In the genomic region with DNA sequence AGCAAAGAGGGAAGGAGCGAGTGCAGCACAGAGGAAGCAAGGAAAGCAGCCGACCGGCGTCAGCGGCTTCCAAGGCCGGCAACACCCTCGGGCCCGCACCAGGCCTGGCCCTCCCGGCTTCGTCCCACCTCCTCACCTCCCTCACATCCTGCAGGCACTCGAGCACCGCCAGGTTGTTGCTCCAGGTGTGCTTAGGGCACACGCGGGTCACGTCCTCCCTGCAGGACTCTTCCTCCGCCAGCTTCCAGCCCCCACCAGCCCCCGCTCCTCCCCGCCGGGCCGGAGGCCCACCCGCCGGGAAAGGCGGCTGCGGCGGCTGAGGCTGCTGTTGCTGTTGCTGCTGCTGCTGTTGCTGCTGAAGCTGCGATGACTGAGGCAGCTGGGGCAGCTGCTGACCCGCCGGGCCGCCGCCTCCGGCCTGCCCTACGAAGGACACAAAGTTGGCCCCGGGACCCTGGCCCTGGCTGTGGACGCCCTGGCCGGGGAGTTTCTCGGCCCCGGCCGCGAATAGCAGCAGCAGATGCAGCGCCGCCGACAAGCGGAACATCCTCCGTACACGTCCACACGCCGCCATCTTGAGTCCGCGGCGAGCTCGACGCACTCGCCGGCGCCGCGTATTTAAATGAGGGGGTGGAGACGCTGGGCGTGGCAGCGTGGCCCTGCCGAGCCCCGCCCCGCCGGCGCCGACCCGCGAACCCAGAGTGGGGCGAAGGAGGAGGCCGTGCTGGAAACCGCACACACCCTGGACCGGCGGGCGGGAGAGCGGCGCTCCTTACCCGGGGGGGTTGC, we compare ENCODE assay signal across 8 cellular contexts. TPM values are rescaled to one million over a fixed set of nuclear protein-coding genes. Genes with fewer than 3 reads are reported as not detected.
DNase-seq lines count a peak whose midpoint lies in the region; ATAC-seq and TF ChIP-seq lines count a peak whose summit lies in the region.

A gene (minus strand): TSS at position 594 of the 789 bp plus-strand sequence. CDS start 20 bp downstream, at position 574.

- H3K9me3 ChIP-seq in HUES64 (ENCODE audit: insufficient read depth, low read depth, low read length) (no peaks in the 10 kb centered on the region), PC-9 (ENCODE audit: insufficient read depth, low read depth) (no peaks in the 10 kb centered on the region), esophagus (ENCODE audit: control insufficient read depth in 2 of 2, insufficient read depth in 1 of 2, low read depth in 1 of 2, low read length in 1 of 2) (no peaks in the 10 kb centered on the region), muscle layer of duodenum (ENCODE audit: control insufficient read depth in 1 of 2, low read length in 2 of 2) (no peaks in the 10 kb centered on the region)

- CTCF ChIA-PET in PC-9 (lab: Charles Lee): interaction anchor here (0.6 kb wide), 1 partner anchor 947 kb away, joined by 6 read pairs; no protein-coding TSS in a partner anchor

- peak within 1 kb of the TSS; percentile 99 for H2AFZ ChIP-seq in PC-9

- POLR2A ChIA-PET in PC-9 (lab: Charles Lee; ENCODE audit: unreplicated experiment): interaction anchor here (0.6 to 0.7 kb wide), 4 partner anchors 127 to 1571 kb away, joined by 3 to 8 read pairs (median 5); no protein-coding TSS in a partner anchor

- DNase-seq in DMS 273 treated with DMSO at 0.1 percent for 48 hours (lab: John Stamatoyannopoulos, UW) (peak; percentile 83), PC-9 (peak; percentile 74 to 86)
- DNase-seq in activated T-cell treated with anti-CD3 and anti-CD28 coated beads, Interleukin-2, amount 50 U/mL, for 4 hours: peak; percentile 86
- peak; percentile 75 for DNase-seq in stimulated activated CD8-positive, alpha-beta memory T cell treated with anti-CD3 and anti-CD28 coated beads, Interleukin-7, amount 100 ng/mL, for 24 hours (ENCODE audit: low read depth)

- peaks cover 60% of the 10 kb centered on the region for H3K4me1 Mint-ChIP-seq in activated T-cell treated with anti-CD3 and anti-CD28 coated beads, Interleukin-2, amount 50 U/mL, for 4 hours (ENCODE audit: low read depth)

- H3K27me3 ChIP-seq in HUES64 (ENCODE audit: insufficient read depth, low read length) (no peaks in the 10 kb centered on the region), PC-9 (ENCODE audit: insufficient read depth, low read depth) (no peaks in the 10 kb centered on the region), esophagus (ENCODE audit: control insufficient read depth in 1 of 2, insufficient read depth in 2 of 2, low read length in 2 of 2) (no peaks in the 10 kb centered on the region), muscle layer of duodenum (ENCODE audit: low read depth, low read length) (no peaks in the 10 kb centered on the region)

- intact Hi-C loops in PC-9 (cut with micrococcal nuclease; ENCODE audit: unreplicated experiment): loop anchor here (5.0 to 10.0 kb wide), 3 partner anchors 122 to 242 kb away; no protein-coding TSS in a partner anchor

- no peaks in the 10 kb centered on the region for H3K9me2 ChIP-seq in PC-9 (ENCODE audit: insufficient read depth)

- H3K4me1 ChIP-seq in HUES64 (ENCODE audit: insufficient read depth, low read length) (peaks cover 26% of the 10 kb centered on the region), PC-9 (replicated peaks; ENCODE audit: insufficient read depth) (peaks cover 33% of the 10 kb centered on the region), esophagus (ENCODE audit: control insufficient read depth in 2 of 2, insufficient read depth in 2 of 2, low read length in 1 of 2) (peaks cover 0 to 2% of the 10 kb centered on the region in 2 donors), muscle layer of duodenum (ENCODE audit: control insufficient read depth in 1 of 2, insufficient read depth in 2 of 2, low read length in 2 of 2) (peaks cover 22 to 23% of the 10 kb centered on the region in 2 donors)

- no peak for TF ChIP-seq CTCF in PC-9 (conservative IDR thresholded peaks at IDR 0.05)

- peak within 1 kb of the TSS; percentile 96 for H3K4me3 Mint-ChIP-seq in activated T-cell treated with anti-CD3 and anti-CD28 coated beads, Interleukin-2, amount 50 U/mL, for 4 hours

- peaks cover 51% of the 10 kb centered on the region for H3K79me2 ChIP-seq in PC-9 (ENCODE audit: low read depth)

- ATAC-seq in GM21515 (IDR thresholded peaks at IDR 0.05; ENCODE audit: unreplicated experiment): peak; percentile 95
- peak; percentile 93 to 95 for ATAC-seq in activated T-cell treated with anti-CD3 and anti-CD28 coated beads, Interleukin-2, amount 50 U/mL, for 4 hours

- under 1% methylated on average over 77 of the region's 77 CpGs for WGBS in HUES64
- WGBS in esophagus, 2 donors: 0% methylated on average over 70 to 76 of the region's 77 CpGs

- BruUV-seq in PC-9 (replicated peaks; lab: Mats Ljungman, UMichigan): no TSS peak

- H3K36me3 ChIP-seq in HUES64 (ENCODE audit: insufficient read depth, low read length) (no peaks in the 10 kb centered on the region), PC-9 (ENCODE audit: low read depth) (no peaks in the 10 kb centered on the region), esophagus (ENCODE audit: control insufficient read depth in 2 of 2, insufficient read depth in 2 of 2, low read length in 1 of 2) (no peaks in the 10 kb centered on the region), muscle layer of duodenum (ENCODE audit: control insufficient read depth in 1 of 2, insufficient read depth in 2 of 2, low read length in 2 of 2) (peaks cover 0 to 5% of the 10 kb centered on the region in 2 donors)

- peak within 1 kb of the TSS; percentile 100 for H3K4me2 ChIP-seq in PC-9

- H3F3A ChIP-seq in PC-9 (ENCODE audit: insufficient read depth, low read depth): peaks cover 17% of the 10 kb centered on the region; the same call in 1 of the 2 replicates

- H3K4me3 ChIP-seq in HUES64 (ENCODE audit: low read length): peak within 1 kb of the TSS; percentile 74
- peak within 1 kb of the TSS; percentile 98 for H3K4me3 ChIP-seq in PC-9
- H3K4me3 ChIP-seq in esophagus (ENCODE audit: low read depth in 1 of 2, low read length in 2 of 2): peak within 1 kb of the TSS; percentile 81 to 96
- peak within 1 kb of the TSS; percentile 97 to 99 for H3K4me3 ChIP-seq in muscle layer of duodenum (ENCODE audit: low read depth in 1 of 2, low read length in 2 of 2)

- H3K27me3 Mint-ChIP-seq in activated T-cell treated with anti-CD3 and anti-CD28 coated beads, Interleukin-2, amount 50 U/mL, for 4 hours (ENCODE audit: low read depth): no peaks in the 10 kb centered on the region

- peak within 1 kb of the TSS; percentile 94 for H3K9ac ChIP-seq in HUES64 (ENCODE audit: low read depth, low read length)

- peak within 1 kb of the TSS; percentile 99 for H3K27ac ChIP-seq in HUES64 (ENCODE audit: low read depth, low read length)
- peak within 1 kb of the TSS; percentile 69 for H3K27ac ChIP-seq in PC-9
- peak within 1 kb of the TSS; percentile 98 to 99 for H3K27ac ChIP-seq in esophagus (ENCODE audit: low read depth in 2 of 2, low read length in 1 of 2)
- peak within 1 kb of the TSS; percentile 89 for H3K27ac ChIP-seq in muscle layer of duodenum (ENCODE audit: low read length)

- H3K36me3 Mint-ChIP-seq in activated T-cell treated with anti-CD3 and anti-CD28 coated beads, Interleukin-2, amount 50 U/mL, for 4 hours (ENCODE audit: insufficient read depth): peaks cover 2% of the 10 kb centered on the region

- peaks cover 26% of the 10 kb centered on the region; the same call in 1 of the 2 replicates for H4K20me1 ChIP-seq in PC-9 (ENCODE audit: insufficient read depth)

- no peaks in the 10 kb centered on the region for H3K9me3 Mint-ChIP-seq in activated T-cell treated with anti-CD3 and anti-CD28 coated beads, Interleukin-2, amount 50 U/mL, for 4 hours

RNA-seq across cellular contexts. Expression of the gene that starts here (rescaled TPM):
- polyA plus RNA-seq in HUES64 (2013, experiment 1 of 2): 66.9 TPM
- polyA plus RNA-seq in HUES64 (2013, experiment 2 of 2): 73.6 TPM
- total RNA-seq in PC-9 (2021): 117 TPM in 2 replicates
- 10 to 100 TPM; 45.1 to 52.4 (median 45.4) TPM for total RNA-seq in activated T-cell treated with anti-CD3 and anti-CD28 coated beads, Interleukin-2, amount 50 U/mL, for 4 hours
- 10 to 100 TPM; 17.9 to 20.6 TPM for polyA plus RNA-seq in esophagus

Comparison
In these comparisons a context has a peak if more than half of its experiments do, and no peak if none do; other contexts are left out.
1. Peak in every context shown above with its lines: DNase-seq, ATAC-seq, H3K4me3 ChIP-seq and H3K27ac ChIP-seq.